Comparison of ENCODE assay signal across 1 cellular context in genomic region chr6:41721396-41721795, GRCh38.
TF ChIP-seq lines count a peak whose summit lies in the region.

No MANE protein-coding gene starts in this region.

TF ChIP-seq in GM12878, 131 proteins besides CTCF, POLR2A, EP300 and RAD21:
- TF ChIP-seq, protein P1, sequence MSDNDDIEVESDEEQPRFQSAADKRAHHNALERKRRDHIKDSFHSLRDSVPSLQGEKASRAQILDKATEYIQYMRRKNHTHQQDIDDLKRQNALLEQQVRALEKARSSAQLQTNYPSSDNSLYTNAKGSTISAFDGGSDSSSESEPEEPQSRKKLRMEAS (IDR thresholded peaks at IDR 0.05; ENCODE audit: low read depth, low read length): no peak
- TF ChIP-seq, protein P2, sequence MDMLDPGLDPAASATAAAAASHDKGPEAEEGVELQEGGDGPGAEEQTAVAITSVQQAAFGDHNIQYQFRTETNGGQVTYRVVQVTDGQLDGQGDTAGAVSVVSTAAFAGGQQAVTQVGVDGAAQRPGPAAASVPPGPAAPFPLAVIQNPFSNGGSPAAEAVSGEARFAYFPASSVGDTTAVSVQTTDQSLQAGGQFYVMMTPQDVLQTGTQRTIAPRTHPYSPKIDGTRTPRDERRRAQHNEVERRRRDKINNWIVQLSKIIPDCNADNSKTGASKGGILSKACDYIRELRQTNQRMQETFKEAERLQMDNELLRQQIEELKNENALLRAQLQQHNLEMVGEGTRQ (IDR thresholded peaks at IDR 0.05; ENCODE audit: borderline replicate concordance, low read depth, low read length): no peak
- TF ChIP-seq CBX5 (IDR thresholded peaks at IDR 0.05; ENCODE audit: low read depth) (no peak), ZBTB40 (IDR thresholded peaks at IDR 0.05; ENCODE audit: borderline replicate concordance) (0 out of 2 replicates have a peak, but pooled peaks have one; percentile 43), ZSCAN29 (IDR thresholded peaks at IDR 0.05) (no peak), MEF2B (IDR thresholded peaks at IDR 0.05; ENCODE audit: partially characterized antibody, poor library complexity, severe bottlenecking) (peak; percentile 12), BCL3 (IDR thresholded peaks at IDR 0.05; ENCODE audit: borderline replicate concordance, insufficient read depth, low read depth, low read length, poor library complexity, severe bottlenecking) (peak; percentile 67), MLLT1 (IDR thresholded peaks at IDR 0.05) (peak; percentile 85), STAT3 (IDR thresholded peaks at IDR 0.05; ENCODE audit: low read depth, low read length) (no peak)
- TF ChIP-seq, protein P3, sequence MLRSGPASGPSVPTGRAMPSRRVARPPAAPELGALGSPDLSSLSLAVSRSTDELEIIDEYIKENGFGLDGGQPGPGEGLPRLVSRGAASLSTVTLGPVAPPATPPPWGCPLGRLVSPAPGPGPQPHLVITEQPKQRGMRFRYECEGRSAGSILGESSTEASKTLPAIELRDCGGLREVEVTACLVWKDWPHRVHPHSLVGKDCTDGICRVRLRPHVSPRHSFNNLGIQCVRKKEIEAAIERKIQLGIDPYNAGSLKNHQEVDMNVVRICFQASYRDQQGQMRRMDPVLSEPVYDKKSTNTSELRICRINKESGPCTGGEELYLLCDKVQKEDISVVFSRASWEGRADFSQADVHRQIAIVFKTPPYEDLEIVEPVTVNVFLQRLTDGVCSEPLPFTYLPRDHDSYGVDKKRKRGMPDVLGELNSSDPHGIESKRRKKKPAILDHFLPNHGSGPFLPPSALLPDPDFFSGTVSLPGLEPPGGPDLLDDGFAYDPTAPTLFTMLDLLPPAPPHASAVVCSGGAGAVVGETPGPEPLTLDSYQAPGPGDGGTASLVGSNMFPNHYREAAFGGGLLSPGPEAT (IDR thresholded peaks at IDR 0.05; ENCODE audit: low read depth): no peak
- TF ChIP-seq, protein P4, sequence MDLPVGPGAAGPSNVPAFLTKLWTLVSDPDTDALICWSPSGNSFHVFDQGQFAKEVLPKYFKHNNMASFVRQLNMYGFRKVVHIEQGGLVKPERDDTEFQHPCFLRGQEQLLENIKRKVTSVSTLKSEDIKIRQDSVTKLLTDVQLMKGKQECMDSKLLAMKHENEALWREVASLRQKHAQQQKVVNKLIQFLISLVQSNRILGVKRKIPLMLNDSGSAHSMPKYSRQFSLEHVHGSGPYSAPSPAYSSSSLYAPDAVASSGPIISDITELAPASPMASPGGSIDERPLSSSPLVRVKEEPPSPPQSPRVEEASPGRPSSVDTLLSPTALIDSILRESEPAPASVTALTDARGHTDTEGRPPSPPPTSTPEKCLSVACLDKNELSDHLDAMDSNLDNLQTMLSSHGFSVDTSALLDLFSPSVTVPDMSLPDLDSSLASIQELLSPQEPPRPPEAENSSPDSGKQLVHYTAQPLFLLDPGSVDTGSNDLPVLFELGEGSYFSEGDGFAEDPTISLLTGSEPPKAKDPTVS (IDR thresholded peaks at IDR 0.05; ENCODE audit: low read depth, low read length): no peak
- TF ChIP-seq, protein P5, sequence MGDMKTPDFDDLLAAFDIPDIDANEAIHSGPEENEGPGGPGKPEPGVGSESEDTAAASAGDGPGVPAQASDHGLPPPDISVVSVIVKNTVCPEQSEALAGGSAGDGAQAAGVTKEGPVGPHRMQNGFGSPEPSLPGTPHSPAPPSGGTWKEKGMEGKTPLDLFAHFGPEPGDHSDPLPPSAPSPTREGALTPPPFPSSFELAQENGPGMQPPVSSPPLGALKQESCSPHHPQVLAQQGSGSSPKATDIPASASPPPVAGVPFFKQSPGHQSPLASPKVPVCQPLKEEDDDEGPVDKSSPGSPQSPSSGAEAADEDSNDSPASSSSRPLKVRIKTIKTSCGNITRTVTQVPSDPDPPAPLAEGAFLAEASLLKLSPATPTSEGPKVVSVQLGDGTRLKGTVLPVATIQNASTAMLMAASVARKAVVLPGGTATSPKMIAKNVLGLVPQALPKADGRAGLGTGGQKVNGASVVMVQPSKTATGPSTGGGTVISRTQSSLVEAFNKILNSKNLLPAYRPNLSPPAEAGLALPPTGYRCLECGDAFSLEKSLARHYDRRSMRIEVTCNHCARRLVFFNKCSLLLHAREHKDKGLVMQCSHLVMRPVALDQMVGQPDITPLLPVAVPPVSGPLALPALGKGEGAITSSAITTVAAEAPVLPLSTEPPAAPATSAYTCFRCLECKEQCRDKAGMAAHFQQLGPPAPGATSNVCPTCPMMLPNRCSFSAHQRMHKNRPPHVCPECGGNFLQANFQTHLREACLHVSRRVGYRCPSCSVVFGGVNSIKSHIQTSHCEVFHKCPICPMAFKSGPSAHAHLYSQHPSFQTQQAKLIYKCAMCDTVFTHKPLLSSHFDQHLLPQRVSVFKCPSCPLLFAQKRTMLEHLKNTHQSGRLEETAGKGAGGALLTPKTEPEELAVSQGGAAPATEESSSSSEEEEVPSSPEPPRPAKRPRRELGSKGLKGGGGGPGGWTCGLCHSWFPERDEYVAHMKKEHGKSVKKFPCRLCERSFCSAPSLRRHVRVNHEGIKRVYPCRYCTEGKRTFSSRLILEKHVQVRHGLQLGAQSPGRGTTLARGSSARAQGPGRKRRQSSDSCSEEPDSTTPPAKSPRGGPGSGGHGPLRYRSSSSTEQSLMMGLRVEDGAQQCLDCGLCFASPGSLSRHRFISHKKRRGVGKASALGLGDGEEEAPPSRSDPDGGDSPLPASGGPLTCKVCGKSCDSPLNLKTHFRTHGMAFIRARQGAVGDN (IDR thresholded peaks at IDR 0.05): peak; percentile 43; the same call in 1 of the 2 replicates
TF ChIP-seq in GM12878: peak in this region for 5.
